ENCODE assay signal across 1 cellular context in genomic region chr6:129539032-129539431, GRCh38.
TF ChIP-seq lines count a peak whose summit lies in the region.

No MANE protein-coding gene starts in this region.

TF ChIP-seq in K562, 482 proteins besides CTCF, POLR2A, EP300 and RAD21 (continued from another document):
- TF ChIP-seq, protein P1, sequence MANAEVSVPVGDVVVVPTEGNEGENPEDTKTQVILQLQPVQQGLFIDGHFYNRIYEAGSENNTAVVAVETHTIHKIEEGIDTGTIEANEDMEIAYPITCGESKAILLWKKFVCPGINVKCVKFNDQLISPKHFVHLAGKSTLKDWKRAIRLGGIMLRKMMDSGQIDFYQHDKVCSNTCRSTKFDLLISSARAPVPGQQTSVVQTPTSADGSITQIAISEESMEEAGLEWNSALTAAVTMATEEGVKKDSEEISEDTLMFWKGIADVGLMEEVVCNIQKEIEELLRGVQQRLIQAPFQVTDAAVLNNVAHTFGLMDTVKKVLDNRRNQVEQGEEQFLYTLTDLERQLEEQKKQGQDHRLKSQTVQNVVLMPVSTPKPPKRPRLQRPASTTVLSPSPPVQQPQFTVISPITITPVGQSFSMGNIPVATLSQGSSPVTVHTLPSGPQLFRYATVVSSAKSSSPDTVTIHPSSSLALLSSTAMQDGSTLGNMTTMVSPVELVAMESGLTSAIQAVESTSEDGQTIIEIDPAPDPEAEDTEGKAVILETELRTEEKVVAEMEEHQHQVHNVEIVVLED (CRISPR knock-in tag; IDR thresholded peaks at IDR 0.05) = no peak
- no peak for TF ChIP-seq NEUROD1 (IDR thresholded peaks at IDR 0.05; ENCODE audit: borderline replicate concordance, low read depth, low read length, partially characterized antibody)
- TF ChIP-seq, protein P2, sequence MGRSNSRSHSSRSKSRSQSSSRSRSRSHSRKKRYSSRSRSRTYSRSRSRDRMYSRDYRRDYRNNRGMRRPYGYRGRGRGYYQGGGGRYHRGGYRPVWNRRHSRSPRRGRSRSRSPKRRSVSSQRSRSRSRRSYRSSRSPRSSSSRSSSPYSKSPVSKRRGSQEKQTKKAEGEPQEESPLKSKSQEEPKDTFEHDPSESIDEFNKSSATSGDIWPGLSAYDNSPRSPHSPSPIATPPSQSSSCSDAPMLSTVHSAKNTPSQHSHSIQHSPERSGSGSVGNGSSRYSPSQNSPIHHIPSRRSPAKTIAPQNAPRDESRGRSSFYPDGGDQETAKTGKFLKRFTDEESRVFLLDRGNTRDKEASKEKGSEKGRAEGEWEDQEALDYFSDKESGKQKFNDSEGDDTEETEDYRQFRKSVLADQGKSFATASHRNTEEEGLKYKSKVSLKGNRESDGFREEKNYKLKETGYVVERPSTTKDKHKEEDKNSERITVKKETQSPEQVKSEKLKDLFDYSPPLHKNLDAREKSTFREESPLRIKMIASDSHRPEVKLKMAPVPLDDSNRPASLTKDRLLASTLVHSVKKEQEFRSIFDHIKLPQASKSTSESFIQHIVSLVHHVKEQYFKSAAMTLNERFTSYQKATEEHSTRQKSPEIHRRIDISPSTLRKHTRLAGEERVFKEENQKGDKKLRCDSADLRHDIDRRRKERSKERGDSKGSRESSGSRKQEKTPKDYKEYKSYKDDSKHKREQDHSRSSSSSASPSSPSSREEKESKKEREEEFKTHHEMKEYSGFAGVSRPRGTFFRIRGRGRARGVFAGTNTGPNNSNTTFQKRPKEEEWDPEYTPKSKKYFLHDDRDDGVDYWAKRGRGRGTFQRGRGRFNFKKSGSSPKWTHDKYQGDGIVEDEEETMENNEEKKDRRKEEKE (IDR thresholded peaks at IDR 0.05; ENCODE audit: borderline replicate concordance in 1 of 2, control insufficient read depth in 1 of 2, low read depth in 2 of 2, low read length in 1 of 2) = no peak
- TF ChIP-seq SMARCB1 (IDR thresholded peaks at IDR 0.05; ENCODE audit: insufficient read length, low read depth) = no peak
- TF ChIP-seq ZBTB26 (CRISPR knock-in tag; IDR thresholded peaks at IDR 0.05) = no peak
- no peak for TF ChIP-seq CXXC5 (CRISPR knock-in tag; IDR thresholded peaks at IDR 0.05)
- TF ChIP-seq, protein P3, sequence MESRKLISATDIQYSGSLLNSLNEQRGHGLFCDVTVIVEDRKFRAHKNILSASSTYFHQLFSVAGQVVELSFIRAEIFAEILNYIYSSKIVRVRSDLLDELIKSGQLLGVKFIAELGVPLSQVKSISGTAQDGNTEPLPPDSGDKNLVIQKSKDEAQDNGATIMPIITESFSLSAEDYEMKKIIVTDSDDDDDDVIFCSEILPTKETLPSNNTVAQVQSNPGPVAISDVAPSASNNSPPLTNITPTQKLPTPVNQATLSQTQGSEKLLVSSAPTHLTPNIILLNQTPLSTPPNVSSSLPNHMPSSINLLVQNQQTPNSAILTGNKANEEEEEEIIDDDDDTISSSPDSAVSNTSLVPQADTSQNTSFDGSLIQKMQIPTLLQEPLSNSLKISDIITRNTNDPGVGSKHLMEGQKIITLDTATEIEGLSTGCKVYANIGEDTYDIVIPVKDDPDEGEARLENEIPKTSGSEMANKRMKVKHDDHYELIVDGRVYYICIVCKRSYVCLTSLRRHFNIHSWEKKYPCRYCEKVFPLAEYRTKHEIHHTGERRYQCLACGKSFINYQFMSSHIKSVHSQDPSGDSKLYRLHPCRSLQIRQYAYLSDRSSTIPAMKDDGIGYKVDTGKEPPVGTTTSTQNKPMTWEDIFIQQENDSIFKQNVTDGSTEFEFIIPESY (CRISPR knock-in tag; IDR thresholded peaks at IDR 0.05) = no peak
- TF ChIP-seq, protein P4, sequence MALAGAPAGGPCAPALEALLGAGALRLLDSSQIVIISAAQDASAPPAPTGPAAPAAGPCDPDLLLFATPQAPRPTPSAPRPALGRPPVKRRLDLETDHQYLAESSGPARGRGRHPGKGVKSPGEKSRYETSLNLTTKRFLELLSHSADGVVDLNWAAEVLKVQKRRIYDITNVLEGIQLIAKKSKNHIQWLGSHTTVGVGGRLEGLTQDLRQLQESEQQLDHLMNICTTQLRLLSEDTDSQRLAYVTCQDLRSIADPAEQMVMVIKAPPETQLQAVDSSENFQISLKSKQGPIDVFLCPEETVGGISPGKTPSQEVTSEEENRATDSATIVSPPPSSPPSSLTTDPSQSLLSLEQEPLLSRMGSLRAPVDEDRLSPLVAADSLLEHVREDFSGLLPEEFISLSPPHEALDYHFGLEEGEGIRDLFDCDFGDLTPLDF (CRISPR knock-in tag; IDR thresholded peaks at IDR 0.05) = no peak
- TF ChIP-seq BDP1 (IDR thresholded peaks at IDR 0.05; ENCODE audit: insufficient read depth, insufficient read length) = no peak
- TF ChIP-seq FUS (optimal IDR thresholded peaks at IDR 0.05; ENCODE audit: low read depth, low read length) = no peak
- no peak for TF ChIP-seq SP2 (IDR thresholded peaks at IDR 0.05; ENCODE audit: extremely low read depth, low read depth, low read length, poor library complexity, severe bottlenecking)
